Comparison of ENCODE assay signal across 8 cellular contexts in genomic region chr3:48464713-48465221, GRCh38. TPM values are rescaled to one million over a fixed set of nuclear protein-coding genes. Genes with fewer than 3 reads are reported as not detected.
DNase-seq lines count a peak whose midpoint lies in the region; ATAC-seq and TF ChIP-seq lines count a peak whose summit lies in the region.

No MANE protein-coding gene starts in this region.

- peaks cover 61% of the 10 kb centered on the region for H3K36me3 Mint-ChIP-seq in activated CD4-positive, alpha-beta T cell treated with anti-CD3 and anti-CD28 coated beads, Interleukin-2, amount 10 ng/mL, durations not matched to agents 7 days and 5 days (ENCODE audit: low read depth)
- peaks cover 38% of the 10 kb centered on the region for H3K36me3 Mint-ChIP-seq in activated naive CD4-positive, alpha-beta T cell treated with anti-CD3 and anti-CD28 coated beads for 36 hours (ENCODE audit: low read depth)

- CTCF ChIA-PET in activated CD4-positive, alpha-beta T cell treated with anti-CD3 and anti-CD28 coated beads, Interleukin-2, amount 10 ng/mL, durations not matched to agents 7 days and 5 days (lab: Charles Lee) = interaction anchor here (0.7 to 1.6 kb wide), 3 partner anchors 9 to 19 kb away, joined by 3 to 5 read pairs (median 5); partner anchors contain the start of gene ATRIP
- CTCF ChIA-PET in mammary epithelial cell (lab: Charles Lee; ENCODE audit: low non-redundant PET) = no interaction called here
- CTCF ChIA-PET in activated naive CD4-positive, alpha-beta T cell treated with anti-CD3 and anti-CD28 coated beads for 36 hours (lab: Charles Lee) = interaction anchor here (0.9 to 1.3 kb wide), 2 partner anchors 9 to 19 kb away, joined by 3 to 5 read pairs; partner anchors contain the start of gene ATRIP

- POLR2A ChIA-PET in activated CD4-positive, alpha-beta T cell treated with anti-CD3 and anti-CD28 coated beads, Interleukin-2, amount 10 ng/mL, durations not matched to agents 7 days and 5 days (lab: Charles Lee) = no interaction called here

- no peaks in the 10 kb centered on the region for H3K9me3 Mint-ChIP-seq in activated CD4-positive, alpha-beta T cell treated with anti-CD3 and anti-CD28 coated beads, Interleukin-2, amount 10 ng/mL, durations not matched to agents 7 days and 5 days
- H3K9me3 Mint-ChIP-seq in activated naive CD4-positive, alpha-beta T cell treated with anti-CD3 and anti-CD28 coated beads for 36 hours = no peaks in the 10 kb centered on the region

- H4K20me1 ChIP-seq in mammary epithelial cell (ENCODE audit: insufficient read depth, low read length) = no peaks in the 10 kb centered on the region

- H3K27ac Mint-ChIP-seq in activated CD4-positive, alpha-beta T cell treated with anti-CD3 and anti-CD28 coated beads, Interleukin-2, amount 10 ng/mL, durations not matched to agents 7 days and 5 days = peak overlapping the region; percentile 97
- H3K27ac Mint-ChIP-seq in activated naive CD4-positive, alpha-beta T cell treated with anti-CD3 and anti-CD28 coated beads for 36 hours = no peak overlapping the region

- H3K9ac ChIP-seq in mammary epithelial cell (ENCODE audit: insufficient read depth, low read length) (peak overlapping the region; percentile 43), mucosa of rectum (ENCODE audit: low read depth in 1 of 2, low read length in 2 of 2) (peak overlapping the region; percentile 91 to 92)

- H3K36me3 ChIP-seq in mammary epithelial cell (ENCODE audit: insufficient read depth, low read length) = peaks cover 14% of the 10 kb centered on the region
- H3K36me3 ChIP-seq in mucosa of rectum (ENCODE audit: control insufficient read depth in 2 of 2, insufficient read depth in 2 of 2, low read length in 2 of 2) = peaks cover 36 to 51% of the 10 kb centered on the region in 2 donors
- peaks cover 36% of the 10 kb centered on the region for H3K36me3 ChIP-seq in thoracic aorta

- ATAC-seq in thoracic aorta (ENCODE audit: insufficient number of reproducible peaks, low FRiP score, low read depth) (no peak), GM18861 (IDR thresholded peaks at IDR 0.05; ENCODE audit: unreplicated experiment) (no peak), HG03175 (IDR thresholded peaks at IDR 0.05; ENCODE audit: unreplicated experiment) (no peak)

- no peaks in the 10 kb centered on the region for H3K27me3 Mint-ChIP-seq in activated CD4-positive, alpha-beta T cell treated with anti-CD3 and anti-CD28 coated beads, Interleukin-2, amount 10 ng/mL, durations not matched to agents 7 days and 5 days
- no peaks in the 10 kb centered on the region for H3K27me3 Mint-ChIP-seq in activated naive CD4-positive, alpha-beta T cell treated with anti-CD3 and anti-CD28 coated beads for 36 hours (ENCODE audit: low read depth)

- no peak overlapping the region for H3K4me3 Mint-ChIP-seq in activated CD4-positive, alpha-beta T cell treated with anti-CD3 and anti-CD28 coated beads, Interleukin-2, amount 10 ng/mL, durations not matched to agents 7 days and 5 days
- H3K4me3 Mint-ChIP-seq in activated naive CD4-positive, alpha-beta T cell treated with anti-CD3 and anti-CD28 coated beads for 36 hours = no peak overlapping the region

- H3K27me3 ChIP-seq in mammary epithelial cell (ENCODE audit: insufficient read depth, low read length) (no peaks in the 10 kb centered on the region), mucosa of rectum (ENCODE audit: control insufficient read depth in 2 of 2, insufficient read depth in 2 of 2, low read length in 2 of 2) (no peaks in the 10 kb centered on the region), thoracic aorta (replicated peaks; ENCODE audit: insufficient read depth) (no peaks in the 10 kb centered on the region)

- intact Hi-C loops in mammary epithelial cell (cut with micrococcal nuclease) = loop anchor here (1.0 to 10.0 kb wide), 8 partner anchors 43 to 228 kb away; partner anchors contain the start of genes NCKIPSD and SLC26A6
- intact Hi-C loops in activated naive CD4-positive, alpha-beta T cell treated with anti-CD3 and anti-CD28 coated beads for 36 hours (cut with micrococcal nuclease) = no loop called here

- H2AFZ ChIP-seq in mammary epithelial cell (ENCODE audit: low read depth, low read length) = no peak overlapping the region

- 100% methylated on average over 16 of the region's 17 CpGs for WGBS in mammary epithelial cell (ENCODE audit: low coverage, missing lambda C conversion rate)

- no peak overlapping the region for H3K4me2 ChIP-seq in mammary epithelial cell (ENCODE audit: insufficient read depth, low read depth, low read length)

- dilution Hi-C loops in mammary epithelial cell (cut with HindIII; ENCODE audit: low sequenced_read_pairs) = no loop called here

- peak overlapping the region; percentile 99 for H3K27ac ChIP-seq in mammary epithelial cell (ENCODE audit: insufficient read depth, low read depth, low read length)
- peak overlapping the region; percentile 100 for H3K27ac ChIP-seq in mucosa of rectum (ENCODE audit: low read depth in 2 of 2, low read length in 2 of 2)
- H3K27ac ChIP-seq in thoracic aorta = peak overlapping the region; percentile 94 to 98

- TF ChIP-seq CTCF in mammary epithelial cell (conservative IDR thresholded peaks at IDR 0.05 in 1 of 2, IDR thresholded peaks at IDR 0.05 in 1 of 2; ENCODE audit: extremely low read depth in 1 of 2, insufficient read depth in 1 of 2, low read depth in 1 of 2, low read length in 2 of 2) (no peak), thoracic aorta (IDR thresholded peaks at IDR 0.05) (no peak)

- H3K4me1 ChIP-seq in mammary epithelial cell (ENCODE audit: insufficient read depth, low read length) (peaks cover 39% of the 10 kb centered on the region), mucosa of rectum (ENCODE audit: control insufficient read depth in 2 of 2, insufficient read depth in 2 of 2, low read length in 2 of 2) (peaks cover 42 to 45% of the 10 kb centered on the region in 2 donors), thoracic aorta (ENCODE audit: control insufficient read depth in 1 of 2, low read depth in 2 of 2) (peaks cover 31 to 44% of the 10 kb centered on the region in 2 donors)

- no peak overlapping the region for H3K4me3 ChIP-seq in mammary epithelial cell (replicated peaks in 1 of 3; ENCODE audit: insufficient read depth in 1 of 3, low read depth in 2 of 3, low read length in 3 of 3)
- peak overlapping the region in 1 of 2 donors; percentile 86 for H3K4me3 ChIP-seq in mucosa of rectum (ENCODE audit: low read length in 2 of 2)
- H3K4me3 ChIP-seq in thoracic aorta = no peak overlapping the region

- BruUV-seq in mammary epithelial cell (replicated peaks; lab: Mats Ljungman, UMichigan) = no TSS peak

- DNase-seq in activated CD4-positive, alpha-beta T cell treated with anti-CD3 and anti-CD28 coated beads, Interleukin-2, amount 10 ng/mL, durations not matched to agents 7 days and 5 days = no peak
- DNase-seq in activated CD4-positive, alpha-beta T cell treated with anti-CD3 and anti-CD28 coated beads for 48 hours = no peak
- DNase-seq in mammary epithelial cell (no peak), thoracic aorta (ENCODE audit: low spot score) (no peak)
- no peak for DNase-seq in activated naive CD4-positive, alpha-beta T cell treated with anti-CD3 and anti-CD28 coated beads for 36 hours

- in situ Hi-C loops in mammary epithelial cell (cut with MboI; ENCODE audit: low sequenced_read_pairs in 2 of 2) = loop anchor here in 1 of 2 donors (5.0 to 25.0 kb wide), 2 partner anchors 93 to 198 kb away; partner anchors contain the start of genes CELSR3 and PFKFB4

- peaks cover 37% of the 10 kb centered on the region for H3K79me2 ChIP-seq in mammary epithelial cell (ENCODE audit: insufficient read depth, low read length)

- H3K4me1 Mint-ChIP-seq in activated CD4-positive, alpha-beta T cell treated with anti-CD3 and anti-CD28 coated beads, Interleukin-2, amount 10 ng/mL, durations not matched to agents 7 days and 5 days = peaks cover 52% of the 10 kb centered on the region
- peaks cover 38% of the 10 kb centered on the region for H3K4me1 Mint-ChIP-seq in activated naive CD4-positive, alpha-beta T cell treated with anti-CD3 and anti-CD28 coated beads for 36 hours (ENCODE audit: low read depth)

- H3K9me3 ChIP-seq in mammary epithelial cell (replicated peaks; ENCODE audit: insufficient read depth, low read length) (no peaks in the 10 kb centered on the region), mucosa of rectum (ENCODE audit: control insufficient read depth in 2 of 2, low read length in 2 of 2) (no peaks in the 10 kb centered on the region), thoracic aorta (no peaks in the 10 kb centered on the region)

RNA-seq across cellular contexts. Expression of gene ATRIP, which starts 18.2 kb away (rescaled TPM):
- total RNA-seq in activated CD4-positive, alpha-beta T cell treated with anti-CD3 and anti-CD28 coated beads, Interleukin-2, amount 10 ng/mL, durations not matched to agents 7 days and 5 days = 10 to 100 TPM; 17.4 to 19.4 TPM
- total RNA-seq in mammary epithelial cell = 10 to 100 TPM in 1 of 2 donors, 1 to 10 TPM in 1; 7.2 to 13.2 TPM
- 11.7 TPM for polyA plus RNA-seq in mammary epithelial cell
- polyA minus RNA-seq in mammary epithelial cell = 10.1 TPM
- total RNA-seq in thoracic aorta = 1 to 10 TPM; 4.0 to 8.3 TPM
- total RNA-seq in activated naive CD4-positive, alpha-beta T cell treated with anti-CD3 and anti-CD28 coated beads for 36 hours = 10 to 100 TPM in 1 of 2 experiments, 1 to 10 TPM in 1; 8.9 to 10.0 TPM

RNA-seq across cellular contexts. Expression of gene TMA7, which starts 24.7 kb away (rescaled TPM):
- total RNA-seq in activated CD4-positive, alpha-beta T cell treated with anti-CD3 and anti-CD28 coated beads, Interleukin-2, amount 10 ng/mL, durations not matched to agents 7 days and 5 days = 100 to 1,000 TPM; 285 to 290 TPM
- 100 to 1,000 TPM in 1 of 2 donors, 10 to 100 TPM in 1; 80.5 to 270 TPM for total RNA-seq in mammary epithelial cell
- polyA plus RNA-seq in mammary epithelial cell = 224 TPM
- 32.7 TPM for polyA minus RNA-seq in mammary epithelial cell
- 100 to 1,000 TPM; 112 to 164 TPM for total RNA-seq in thoracic aorta
- 100 to 1,000 TPM; 319 to 353 TPM for total RNA-seq in activated naive CD4-positive, alpha-beta T cell treated with anti-CD3 and anti-CD28 coated beads for 36 hours

RNA-seq across cellular contexts. Expression of gene CCDC51, which starts 24.8 kb away (rescaled TPM):
- 10 to 100 TPM; 11.6 to 15.1 TPM for total RNA-seq in activated CD4-positive, alpha-beta T cell treated with anti-CD3 and anti-CD28 coated beads, Interleukin-2, amount 10 ng/mL, durations not matched to agents 7 days and 5 days
- total RNA-seq in mammary epithelial cell (10 to 100 TPM; 25.6 to 27.3 TPM), thoracic aorta (10 to 100 TPM in 1 of 2 donors, 1 to 10 TPM in 1; 5.9 to 15.2 TPM)
- polyA plus RNA-seq in mammary epithelial cell = 46.3 TPM
- polyA minus RNA-seq in mammary epithelial cell = 13.6 TPM
- 10 to 100 TPM; 16.4 to 17.4 TPM for total RNA-seq in activated naive CD4-positive, alpha-beta T cell treated with anti-CD3 and anti-CD28 coated beads for 36 hours

RNA-seq across cellular contexts. Expression of gene PLXNB1, which starts 34.9 kb away (rescaled TPM):
- total RNA-seq in activated CD4-positive, alpha-beta T cell treated with anti-CD3 and anti-CD28 coated beads, Interleukin-2, amount 10 ng/mL, durations not matched to agents 7 days and 5 days = 1 to 10 TPM; 2.3 to 2.5 TPM
- total RNA-seq in mammary epithelial cell = 100 to 1,000 TPM; 163 to 195 TPM
- 100 TPM for polyA plus RNA-seq in mammary epithelial cell
- polyA minus RNA-seq in mammary epithelial cell = 205 TPM
- 100 to 1,000 TPM; 177 to 210 TPM for total RNA-seq in thoracic aorta
- 1 to 10 TPM; 1.5 to 2.0 TPM for total RNA-seq in activated naive CD4-positive, alpha-beta T cell treated with anti-CD3 and anti-CD28 coated beads for 36 hours

RNA-seq across cellular contexts. Expression of gene SHISA5, which starts 39.2 kb away (rescaled TPM):
- total RNA-seq in activated CD4-positive, alpha-beta T cell treated with anti-CD3 and anti-CD28 coated beads, Interleukin-2, amount 10 ng/mL, durations not matched to agents 7 days and 5 days = 100 to 1,000 TPM; 266 to 271 TPM
- 100 to 1,000 TPM in 1 of 2 donors, 10 to 100 TPM in 1; 56.0 to 124 TPM for total RNA-seq in mammary epithelial cell
- 114 TPM for polyA plus RNA-seq in mammary epithelial cell
- 136 TPM for polyA minus RNA-seq in mammary epithelial cell
- total RNA-seq in thoracic aorta = 100 to 1,000 TPM; 151 to 159 TPM
- total RNA-seq in activated naive CD4-positive, alpha-beta T cell treated with anti-CD3 and anti-CD28 coated beads for 36 hours = 10 to 100 TPM; 85.7 to 90.3 TPM
